ENCODE assay signal across 27 cellular contexts in genomic region chr12:107291018-107291417, GRCh38.
"Had no signal": no experiment of that assay in that cellular context is flagged by ENCODE, and none has a peak within 500 bp of the region (broad histone marks: within the 10 kb centered on the region; RNA-seq: fewer than 3 reads in every experiment).

No MANE protein-coding gene starts in this region.

- H3K9me3 ChIP-seq: stomach, suprapubic skin, testis, thoracic aorta, thyroid gland, tibial artery, tibial nerve, transverse colon, upper lobe of left lung, upper lobe of right lung, uterus, vagina had no signal

- H3K4me1 ChIP-seq: stomach, suprapubic skin, testis, thyroid gland, tibial artery, tibial nerve, transverse colon, upper lobe of left lung, upper lobe of right lung, uterus, vagina had no signal

- H3K27me3 ChIP-seq: suprapubic skin, testis, thyroid gland, tibial nerve, transverse colon, upper lobe of left lung, upper lobe of right lung, uterus, vagina had no signal

- H3K36me3 ChIP-seq: stomach, suprapubic skin, thoracic aorta, thyroid gland, tibial artery, tibial nerve, transverse colon, upper lobe of left lung, upper lobe of right lung, uterus, vagina had no signal

- H3K4me1 Mint-ChIP-seq: stimulated activated memory B cell treated with anti-CD40 and anti-IgM and Interleukin-4, amounts not matched to agents 10 μg/mL and 1 μg/mL and 100 μg/mL, for 72 hours; stimulated activated naive B cell treated with anti-CD40 and anti-IgM and Interleukin-4, amounts not matched to agents 10 μg/mL and 1 μg/mL and 100 μg/mL, for 72 hours had no signal

- DNase-seq: stimulated activated CD4-positive, alpha-beta T cell treated with anti-CD3 and anti-CD28 coated beads, Interleukin-2, amount 100 ng/mL, for 48 hours; stimulated activated CD4-positive, alpha-beta T cell treated with anti-CD3 and anti-CD28 coated beads, Interleukin-4, amount 100 ng/mL, for 1 hour; stimulated activated CD4-positive, alpha-beta T cell treated with anti-CD3 and anti-CD28 coated beads, Interleukin-4, amount 100 ng/mL, for 24 hours; stimulated activated CD4-positive, alpha-beta T cell treated with anti-CD3 and anti-CD28 coated beads, Interleukin-4, amount 100 ng/mL, for 4 hours; stimulated activated CD8-positive, alpha-beta memory T cell treated with anti-CD3 and anti-CD28 coated beads, Interleukin-4, amount 100 ng/mL, for 48 hours; stimulated activated naive B cell treated with anti-CD40 and anti-IgM and Interleukin-4, amounts not matched to agents 10 μg/mL and 1 μg/mL and 100 μg/mL, for 72 hours; stimulated activated naive CD4-positive, alpha-beta T cell; stimulated activated naive CD4-positive, alpha-beta T cell treated with Interleukin-2 at 50 U/mL for 16 hours; stimulated activated naive CD8-positive, alpha-beta T cell treated with anti-CD3 and anti-CD28 coated beads, Interleukin-15, amount 100 ng/mL, for 72 hours; stimulated activated naive CD8-positive, alpha-beta T cell treated with anti-CD3 and anti-CD28 coated beads, Interleukin-15, Interleukin-2, amounts not matched to agents 100 U/mL and 50 U/mL, for 24 hours; stomach; substantia nigra; testis; tibial artery; transverse colon; upper lobe of left lung; upper lobe of right lung; uterus had no signal

- H3K27ac ChIP-seq: stomach, suprapubic skin, testis, thoracic aorta, thyroid gland, tibial artery, tibial nerve, transverse colon, upper lobe of left lung, upper lobe of right lung, uterus, vagina had no signal

- ATAC-seq: stimulated activated effector memory CD8-positive, alpha-beta T cell treated with anti-CD3 and anti-CD28 coated beads, Interleukin-12 subunit alpha, Interleukin-12 subunit beta, amount 100 ng/mL, for 72 hours; stimulated activated memory B cell treated with anti-CD40 and anti-IgM and Interleukin-4, amounts not matched to agents 10 μg/mL and 1 μg/mL and 100 μg/mL, for 72 hours; stimulated activated naive B cell treated with anti-CD40 and anti-IgM and Interleukin-4, amounts not matched to agents 10 μg/mL and 1 μg/mL and 100 μg/mL, for 72 hours; stimulated activated naive CD8-positive, alpha-beta T cell treated with anti-CD3 and anti-CD28 coated beads, Interleukin-15, amount 100 ng/mL, for 72 hours; stimulated activated naive CD8-positive, alpha-beta T cell treated with anti-CD3 and anti-CD28 coated beads, Interleukin-15, Interleukin-2, amounts not matched to agents 100 U/mL and 50 U/mL, for 24 hours; upper lobe of right lung had no signal

- H3K9me3 Mint-ChIP-seq: stimulated activated effector memory CD8-positive, alpha-beta T cell treated with anti-CD3 and anti-CD28 coated beads, Interleukin-12 subunit alpha, Interleukin-12 subunit beta, amount 100 ng/mL, for 72 hours; stimulated activated memory B cell treated with anti-CD40 and anti-IgM and Interleukin-4, amounts not matched to agents 10 μg/mL and 1 μg/mL and 100 μg/mL, for 72 hours; stimulated activated naive B cell treated with anti-CD40 and anti-IgM and Interleukin-4, amounts not matched to agents 10 μg/mL and 1 μg/mL and 100 μg/mL, for 72 hours; stimulated activated naive CD8-positive, alpha-beta T cell treated with anti-CD3 and anti-CD28 coated beads, Interleukin-15, amount 100 ng/mL, for 72 hours; stimulated activated naive CD8-positive, alpha-beta T cell treated with anti-CD3 and anti-CD28 coated beads, Interleukin-15, Interleukin-2, amounts not matched to agents 100 ng/mL and 50 ng/mL, for 24 hours; type B pancreatic cell had no signal

- H3K4me3 ChIP-seq: stomach, suprapubic skin, testis, thoracic aorta, thyroid gland, tibial artery, tibial nerve, transverse colon, upper lobe of left lung, upper lobe of right lung, uterus, vagina had no signal

- H3K27ac Mint-ChIP-seq: stimulated activated effector memory CD8-positive, alpha-beta T cell treated with anti-CD3 and anti-CD28 coated beads, Interleukin-12 subunit alpha, Interleukin-12 subunit beta, amount 100 ng/mL, for 72 hours; stimulated activated memory B cell treated with anti-CD40 and anti-IgM and Interleukin-4, amounts not matched to agents 10 μg/mL and 1 μg/mL and 100 μg/mL, for 72 hours; stimulated activated naive B cell treated with anti-CD40 and anti-IgM and Interleukin-4, amounts not matched to agents 10 μg/mL and 1 μg/mL and 100 μg/mL, for 72 hours; stimulated activated naive CD8-positive, alpha-beta T cell treated with anti-CD3 and anti-CD28 coated beads, Interleukin-15, amount 100 ng/mL, for 72 hours; stimulated activated naive CD8-positive, alpha-beta T cell treated with anti-CD3 and anti-CD28 coated beads, Interleukin-15, Interleukin-2, amounts not matched to agents 100 ng/mL and 50 ng/mL, for 24 hours; type B pancreatic cell had no signal

- H3K36me3 Mint-ChIP-seq: stimulated activated effector memory CD8-positive, alpha-beta T cell treated with anti-CD3 and anti-CD28 coated beads, Interleukin-12 subunit alpha, Interleukin-12 subunit beta, amount 100 ng/mL, for 72 hours; stimulated activated memory B cell treated with anti-CD40 and anti-IgM and Interleukin-4, amounts not matched to agents 10 μg/mL and 1 μg/mL and 100 μg/mL, for 72 hours; stimulated activated naive B cell treated with anti-CD40 and anti-IgM and Interleukin-4, amounts not matched to agents 10 μg/mL and 1 μg/mL and 100 μg/mL, for 72 hours; type B pancreatic cell had no signal

- H3K27me3 Mint-ChIP-seq: stimulated activated naive CD8-positive, alpha-beta T cell treated with anti-CD3 and anti-CD28 coated beads, Interleukin-15, amount 100 ng/mL, for 72 hours; stimulated activated naive CD8-positive, alpha-beta T cell treated with anti-CD3 and anti-CD28 coated beads, Interleukin-15, Interleukin-2, amounts not matched to agents 100 ng/mL and 50 ng/mL, for 24 hours had no signal

- H3K4me3 Mint-ChIP-seq: stimulated activated effector memory CD8-positive, alpha-beta T cell treated with anti-CD3 and anti-CD28 coated beads, Interleukin-12 subunit alpha, Interleukin-12 subunit beta, amount 100 ng/mL, for 72 hours; stimulated activated memory B cell treated with anti-CD40 and anti-IgM and Interleukin-4, amounts not matched to agents 10 μg/mL and 1 μg/mL and 100 μg/mL, for 72 hours; stimulated activated naive B cell treated with anti-CD40 and anti-IgM and Interleukin-4, amounts not matched to agents 10 μg/mL and 1 μg/mL and 100 μg/mL, for 72 hours; stimulated activated naive CD8-positive, alpha-beta T cell treated with anti-CD3 and anti-CD28 coated beads, Interleukin-15, amount 100 ng/mL, for 72 hours; stimulated activated naive CD8-positive, alpha-beta T cell treated with anti-CD3 and anti-CD28 coated beads, Interleukin-15, Interleukin-2, amounts not matched to agents 100 ng/mL and 50 ng/mL, for 24 hours; type B pancreatic cell had no signal
